In genomic region chr16:27549607-27549856, GRCh38 we compare ENCODE assay signal across 8 cellular contexts. TPM values are rescaled to one million over a fixed set of nuclear protein-coding genes. Genes with fewer than 3 reads are reported as not detected.
DNase-seq lines count a peak whose midpoint lies in the region; ATAC-seq lines count a peak whose summit lies in the region.

No MANE protein-coding gene starts in this region.

- POLR2A ChIA-PET in activated CD4-positive, alpha-beta memory T cell treated with anti-CD3 and anti-CD28 coated beads, Interleukin-2, amount 10 ng/mL, durations not matched to agents 7 days and 5 days (lab: Charles Lee) = interaction anchor here (1.0 to 2.4 kb wide), 7 partner anchors 8 to 182 kb away, joined by 3 to 13 read pairs (median 5); partner anchors contain the start of gene IL21R

- no peaks in the 10 kb centered on the region for H3K27me3 Mint-ChIP-seq in activated CD4-positive, alpha-beta memory T cell treated with anti-CD3 and anti-CD28 coated beads, Interleukin-2, amount 10 ng/mL, durations not matched to agents 7 days and 5 days
- no peaks in the 10 kb centered on the region for H3K27me3 Mint-ChIP-seq in stimulated activated naive CD8-positive, alpha-beta T cell treated with anti-CD3 and anti-CD28 coated beads, Interleukin-15, Interleukin-2, amounts not matched to agents 100 ng/mL and 50 ng/mL, for 24 hours

- CTCF ChIA-PET in activated CD4-positive, alpha-beta memory T cell treated with anti-CD3 and anti-CD28 coated beads, Interleukin-2, amount 10 ng/mL, durations not matched to agents 7 days and 5 days (lab: Charles Lee) = interaction anchor here (0.6 to 2.0 kb wide), 5 partner anchors 12 to 371 kb away, joined by 3 to 8 read pairs (median 4); no protein-coding TSS in a partner anchor

- DNase-seq in activated CD4-positive, alpha-beta memory T cell treated with anti-CD3 and anti-CD28 coated beads, Interleukin-2, amount 10 ng/mL, durations not matched to agents 7 days and 5 days = no peak
- no peak for DNase-seq in NCI-H2081 treated with DMSO at 0.1 percent for 48 hours (lab: John Stamatoyannopoulos, UW)
- DNase-seq in NCI-H2029 (lab: John Stamatoyannopoulos, UW) = no peak
- no peak for DNase-seq in GM19240 (ENCODE audit: insufficient read length, low spot score)

- H3K4me3 ChIP-seq in iPS-11a (ENCODE audit: low read depth, low read length) = peak overlapping the region; percentile 95

- H3K27ac Mint-ChIP-seq in activated CD4-positive, alpha-beta memory T cell treated with anti-CD3 and anti-CD28 coated beads, Interleukin-2, amount 10 ng/mL, durations not matched to agents 7 days and 5 days = peak overlapping the region; percentile 78
- H3K27ac Mint-ChIP-seq in stimulated activated naive CD8-positive, alpha-beta T cell treated with anti-CD3 and anti-CD28 coated beads, Interleukin-15, Interleukin-2, amounts not matched to agents 100 ng/mL and 50 ng/mL, for 24 hours = peak overlapping the region; percentile 94

- H3K4me3 Mint-ChIP-seq in activated CD4-positive, alpha-beta memory T cell treated with anti-CD3 and anti-CD28 coated beads, Interleukin-2, amount 10 ng/mL, durations not matched to agents 7 days and 5 days = peak overlapping the region; percentile 93
- H3K4me3 Mint-ChIP-seq in stimulated activated naive CD8-positive, alpha-beta T cell treated with anti-CD3 and anti-CD28 coated beads, Interleukin-15, Interleukin-2, amounts not matched to agents 100 ng/mL and 50 ng/mL, for 24 hours = peak overlapping the region; percentile 99

- no peaks in the 10 kb centered on the region for H3K9me3 Mint-ChIP-seq in activated CD4-positive, alpha-beta memory T cell treated with anti-CD3 and anti-CD28 coated beads, Interleukin-2, amount 10 ng/mL, durations not matched to agents 7 days and 5 days
- no peaks in the 10 kb centered on the region for H3K9me3 Mint-ChIP-seq in stimulated activated naive CD8-positive, alpha-beta T cell treated with anti-CD3 and anti-CD28 coated beads, Interleukin-15, Interleukin-2, amounts not matched to agents 100 ng/mL and 50 ng/mL, for 24 hours

- H3K36me3 Mint-ChIP-seq in activated CD4-positive, alpha-beta memory T cell treated with anti-CD3 and anti-CD28 coated beads, Interleukin-2, amount 10 ng/mL, durations not matched to agents 7 days and 5 days (ENCODE audit: low read depth) = peaks cover 21% of the 10 kb centered on the region
- H3K36me3 Mint-ChIP-seq in stimulated activated naive CD8-positive, alpha-beta T cell treated with anti-CD3 and anti-CD28 coated beads, Interleukin-15, Interleukin-2, amounts not matched to agents 100 ng/mL and 50 ng/mL, for 24 hours (ENCODE audit: low read depth) = peaks cover 10% of the 10 kb centered on the region

- ATAC-seq in GM18858 (IDR thresholded peaks at IDR 0.05; ENCODE audit: unreplicated experiment) (peak; percentile 8), HG02938 (IDR thresholded peaks at IDR 0.05; ENCODE audit: unreplicated experiment) (peak; percentile 30)

- H3K4me1 Mint-ChIP-seq in activated CD4-positive, alpha-beta memory T cell treated with anti-CD3 and anti-CD28 coated beads, Interleukin-2, amount 10 ng/mL, durations not matched to agents 7 days and 5 days = peaks cover 40% of the 10 kb centered on the region
- peaks cover 42% of the 10 kb centered on the region for H3K4me1 Mint-ChIP-seq in stimulated activated naive CD8-positive, alpha-beta T cell treated with anti-CD3 and anti-CD28 coated beads, Interleukin-15, Interleukin-2, amounts not matched to agents 100 ng/mL and 50 ng/mL, for 24 hours (ENCODE audit: low read depth)

RNA-seq across cellular contexts. Expression of gene GTF3C1, which starts 0.2 kb away (rescaled TPM):
- 10 to 100 TPM; 48.9 to 53.6 TPM for total RNA-seq in activated CD4-positive, alpha-beta memory T cell treated with anti-CD3 and anti-CD28 coated beads, Interleukin-2, amount 10 ng/mL, durations not matched to agents 7 days and 5 days

RNA-seq across cellular contexts. Expression of gene KATNIP, which starts 0.4 kb away (rescaled TPM):
- 10 to 100 TPM; 15.8 to 18.1 TPM for total RNA-seq in activated CD4-positive, alpha-beta memory T cell treated with anti-CD3 and anti-CD28 coated beads, Interleukin-2, amount 10 ng/mL, durations not matched to agents 7 days and 5 days
